In genomic region chr13:99857738-99858137, GRCh38 we compare ENCODE assay signal across 21 cellular contexts.
"Had no signal": no experiment of that assay in that cellular context is flagged by ENCODE, and none has a peak within 500 bp of the region (broad histone marks: within the 10 kb centered on the region; RNA-seq: fewer than 3 reads in every experiment).

No MANE protein-coding gene starts in this region.

- H3K9me3 ChIP-seq: esophagus muscularis mucosa, heart right ventricle, left lung, lower lobe of right lung, ovary, right lobe of liver, thoracic aorta, uterus had no signal

- H3K36me3 ChIP-seq: cardiac muscle cell, heart right ventricle, left lung, lower lobe of right lung, ovary, right lobe of liver, thoracic aorta, uterus had no signal

- H3K27ac ChIP-seq: cardiac muscle cell, esophagus muscularis mucosa, foreskin keratinocyte, heart right ventricle, left lung, lower lobe of right lung, ovary, right lobe of liver, thoracic aorta, uterus had no signal

- H3K27me3 ChIP-seq: cardiac muscle cell, esophagus muscularis mucosa, heart right ventricle, left lung, ovary, right lobe of liver, uterus had no signal

- ATAC-seq: activated T-cell treated with anti-CD3 and anti-CD28 coated beads, Interleukin-2, amount 50 U/mL, for 72 hours; foreskin keratinocyte; heart right ventricle; left lung; lower lobe of right lung; right lobe of liver; stimulated activated effector memory CD8-positive, alpha-beta T cell treated with anti-CD3 and anti-CD28 coated beads, Interleukin-12 subunit alpha, Interleukin-12 subunit beta, amount 100 ng/mL, for 72 hours had no signal

- H3K4me1 ChIP-seq: esophagus muscularis mucosa, foreskin keratinocyte, heart right ventricle, left lung, lower lobe of right lung, uterus had no signal

- DNase-seq: activated CD4-positive, alpha-beta T cell treated with anti-CD3 and anti-CD28 coated beads for 4 hours; activated CD4-positive, alpha-beta T cell treated with anti-CD3 and anti-CD28 coated beads, Interleukin-2, amount 50 U/mL, for 4 hours; activated naive CD4-positive, alpha-beta T cell; activated T-cell treated with anti-CD3 and anti-CD28 coated beads for 4 hours; activated T-cell treated with anti-CD3 and anti-CD28 coated beads, Interleukin-2, amount 50 U/mL, for 72 hours; anterior cingulate cortex; foreskin keratinocyte; heart right ventricle; left lung; lower lobe of right lung; mesenchymal stem cell; nephron progenitor cell; ovary; right lobe of liver; stimulated activated CD4-positive, alpha-beta T cell treated with anti-CD3 and anti-CD28 coated beads, Interleukin-12 subunit alpha, Interleukin-12 subunit beta, amount 100 ng/mL, for 4 hours; stimulated activated CD4-positive, alpha-beta T cell treated with anti-CD3 and anti-CD28 coated beads, Interleukin-4, amount 100 ng/mL, for 24 hours; uterus had no signal

- H3K4me3 ChIP-seq: cardiac muscle cell, esophagus muscularis mucosa, heart right ventricle, left lung, lower lobe of right lung, ovary, right lobe of liver, thoracic aorta, uterus had no signal
